ENCODE assay signal across 8 cellular contexts in genomic region chr17:75261336-75262111, GRCh38. TPM values are rescaled to one million over a fixed set of nuclear protein-coding genes. Genes with fewer than 3 reads are reported as not detected.
DNase-seq lines count a peak whose midpoint lies in the region; ATAC-seq and TF ChIP-seq lines count a peak whose summit lies in the region.

TSS of gene GGA3 (minus strand) at chr17:75261606. CDS start at chr17:75261587, 19 bp downstream.
TSS of gene MRPS7 (plus strand) at chr17:75261879. CDS start at chr17:75261901, 22 bp downstream.

- CTCF ChIA-PET in AG04450 (lab: Charles Lee) = interaction anchor here (0.5 to 5.4 kb wide), 8 partner anchors 10 to 164 kb away, joined by 3 to 70 read pairs (median 4); partner anchors contain the start of gene MIF4GD

- no peak for TF ChIP-seq CTCF in AG04450 (IDR thresholded peaks at IDR 0.05; ENCODE audit: low read depth, low read length)

- H3K4me3 ChIP-seq in AG04450 (ENCODE audit: low read depth, low read length) = peak within 1 kb of the TSS; percentile 95

- H3K27ac ChIP-seq in AG04450 (ENCODE audit: low read depth, low read length) = peak within 1 kb of the TSS; percentile 98
- peak within 1 kb of the TSS; percentile 100 for H3K27ac ChIP-seq in caudate nucleus (ENCODE audit: low read depth, low read length)

- H3K9me3 ChIP-seq in AG04450 (ENCODE audit: control insufficient read depth, insufficient read depth, low read length) = no peaks in the 10 kb centered on the region; the same call in 1 of the 2 replicates

- POLR2A ChIA-PET in AG04450 (lab: Yijun Ruan, JAX) = interaction anchor here (0.6 to 1.8 kb wide), 16 partner anchors 10 to 292 kb away, joined by 3 to 29 read pairs (median 4); partner anchors contain the start of genes GRB2, MIF4GD, NUP85 and SLC25A19

- peak; percentile 87 for ATAC-seq in GM19025 (IDR thresholded peaks at IDR 0.05; ENCODE audit: low read depth, unreplicated experiment)
- peak; percentile 90 for ATAC-seq in HG03342 (IDR thresholded peaks at IDR 0.05; ENCODE audit: unreplicated experiment)

- DNase-seq in AG04450 (ENCODE audit: low read depth, low spot score) (peak; percentile 76), NCI-H345 treated with DMSO at 0.1 percent for 48 hours (lab: John Stamatoyannopoulos, UW; ENCODE audit: unreplicated experiment) (peak; percentile 90), caudate nucleus (lab: John Stamatoyannopoulos, UW) (peak; percentile 36 to 99 (median 91)), islet precursor cell (peak; percentile 98)
- DNase-seq in activated CD4-positive, CD25-positive, alpha-beta regulatory T cell (lab: John Stamatoyannopoulos, UW) = peak; percentile 92 to 95 (median 94)
- DNase-seq in stimulated activated CD4-positive, alpha-beta T cell treated with anti-CD3 and anti-CD28 coated beads, Interleukin-12 subunit alpha, Interleukin-12 subunit beta, amount 100 ng/mL, for 48 hours (ENCODE audit: low read depth in 2 of 3, low spot score in 1 of 3) = peak; percentile 90 to 94 (median 94)

- H3K27me3 ChIP-seq in AG04450 (ENCODE audit: control insufficient read depth, insufficient read depth, low read length) = no peaks in the 10 kb centered on the region

RNA-seq across cellular contexts. Expression of gene GGA3, which starts in this region (rescaled TPM):
- polyA plus RNA-seq in AG04450 (2011; rRNA removed) = 25.0 and 25.8 TPM in 2 replicates
- 39.5 and 50.0 TPM in 2 replicates for polyA minus RNA-seq in AG04450 (2011; rRNA and poly(A)+ RNA removed)

RNA-seq across cellular contexts. Expression of gene MRPS7, which starts in this region (rescaled TPM):
- 53.8 and 62.6 TPM in 2 replicates for polyA plus RNA-seq in AG04450 (2011; rRNA removed)
- polyA minus RNA-seq in AG04450 (2011; rRNA and poly(A)+ RNA removed) = 28.8 and 29.8 TPM in 2 replicates

Comparison
In these comparisons a context has a peak if more than half of its experiments do, and no peak if none do; other contexts are left out.
1. Peak in every context shown above with its lines: DNase-seq, ATAC-seq, H3K4me3 ChIP-seq and H3K27ac ChIP-seq.